8 cellular contexts compared by ENCODE assay signal in the genomic region with DNA sequence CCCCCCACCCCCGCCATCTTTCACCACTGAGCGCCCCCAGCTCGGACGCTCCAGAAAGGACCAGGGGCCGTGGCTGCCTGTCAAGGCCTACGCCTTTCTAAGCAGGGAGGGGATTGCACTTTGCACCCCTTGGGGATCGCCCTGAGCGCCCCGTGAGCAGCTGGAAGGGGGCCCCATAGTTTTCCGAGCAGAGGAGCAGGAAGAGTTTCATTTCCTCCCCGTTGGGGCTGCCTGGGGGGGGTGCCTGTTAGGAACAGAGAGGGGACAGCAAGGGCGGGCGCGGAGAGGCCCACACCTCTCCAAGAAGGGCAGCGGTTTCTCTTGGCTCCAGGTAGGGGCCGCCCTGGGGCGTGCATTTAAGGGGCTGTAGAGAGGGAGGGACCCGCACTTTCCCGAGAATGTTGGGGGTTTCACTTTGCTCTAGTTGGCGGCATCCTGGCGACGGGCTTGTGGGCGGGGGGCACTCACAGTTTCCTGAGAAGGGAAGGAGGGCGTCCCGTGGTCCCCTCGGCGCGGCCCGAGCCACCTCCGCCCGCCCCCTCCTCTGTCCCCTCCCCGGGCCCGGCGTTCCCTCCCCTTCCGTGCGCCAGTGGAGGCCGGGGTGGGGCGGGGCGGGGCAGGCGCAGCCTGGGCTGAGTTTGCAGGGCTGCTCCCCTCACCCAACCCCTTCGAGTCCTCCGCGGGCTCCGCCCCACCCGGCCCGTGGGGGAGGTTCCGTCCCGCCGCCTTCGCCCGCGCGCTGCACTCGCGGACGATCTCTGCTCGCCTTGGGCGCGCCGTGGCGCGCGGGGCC.
DNase-seq lines count a peak whose midpoint lies in the region; ATAC-seq and TF ChIP-seq lines count a peak whose summit lies in the region.

No MANE protein-coding gene starts in this region.

- TF ChIP-seq CTCF in body of pancreas (IDR thresholded peaks at IDR 0.05) = no peak

- H3K27me3 ChIP-seq in SJSA1 (replicated peaks) (no peaks in the 10 kb centered on the region), body of pancreas (no peaks in the 10 kb centered on the region)

- H3K4me3 ChIP-seq in SJSA1 (peak overlapping the region; percentile 61), body of pancreas (peak overlapping the region; percentile 72 to 78)

- peaks cover 7% of the 10 kb centered on the region; the same call in 1 of the 2 replicates for H3K4me1 ChIP-seq in SJSA1 (replicated peaks)
- H3K4me1 ChIP-seq in body of pancreas = peaks cover 17% of the 10 kb centered on the region

- H3K36me3 ChIP-seq in SJSA1 (no peaks in the 10 kb centered on the region), body of pancreas (replicated peaks in 1 of 2; ENCODE audit: insufficient read depth in 1 of 2, low read depth in 2 of 2) (no peaks in the 10 kb centered on the region)

- 0% methylated on average over 6 to 39 of the region's 63 CpGs for WGBS in body of pancreas, 2 donors

- intact Hi-C loops in body of pancreas (cut with DNase I) = no loop called here

- peak; percentile 93 for ATAC-seq in GM18505 (IDR thresholded peaks at IDR 0.05; ENCODE audit: unreplicated experiment)
- ATAC-seq in HG02885 (IDR thresholded peaks at IDR 0.05; ENCODE audit: poor library complexity, unreplicated experiment) = peak; percentile 95
- ATAC-seq in body of pancreas = peak; percentile 98

- H3K27ac ChIP-seq in SJSA1 (peak overlapping the region; percentile 28; the same call in 1 of the 2 replicates), body of pancreas (peak overlapping the region; percentile 62 to 82 (median 74))

- TF ChIP-seq POLR2A in GM18505 (IDR thresholded peaks at IDR 0.05; ENCODE audit: borderline replicate concordance, extremely low read depth, insufficient read depth, insufficient read length) = peak; percentile 56
- TF ChIP-seq POLR2A in body of pancreas (IDR thresholded peaks at IDR 0.05) = peak in 2 of 3 donors; percentile 55 to 64

- H3K9me3 ChIP-seq in SJSA1 (replicated peaks) (no peaks in the 10 kb centered on the region), body of pancreas (no peaks in the 10 kb centered on the region)

- DNase-seq in SJSA1 (ENCODE audit: low read depth in 1 of 2, low spot score in 2 of 2) (peak; percentile 72 to 86), body of pancreas (peak; percentile 86 to 90 (median 88)), iPS-NIHi7 (ENCODE audit: extremely low spot score) (peak; percentile 88), NCI-H1092 treated with DMSO at 0.1 percent for 48 hours (lab: John Stamatoyannopoulos, UW) (no peak)
- peak; percentile 74 to 86 for DNase-seq in stimulated activated CD4-positive, alpha-beta T cell treated with anti-CD3 and anti-CD28 coated beads, Interleukin-15, amount 100 ng/mL, for 1 hour (ENCODE audit: low read depth in 1 of 2, low spot score in 1 of 2)
- no peak for DNase-seq in stimulated activated naive CD4-positive, alpha-beta T cell (lab: John Stamatoyannopoulos, UW)

Comparison
In these comparisons a context has a peak if more than half of its experiments do, and no peak if none do; other contexts are left out.
1. DNase-seq: peak in SJSA1 (2 of 2), body of pancreas (4 of 4), iPS-NIHi7 (single experiment) and stimulated activated CD4-positive, alpha-beta T cell treated with anti-CD3 and anti-CD28 coated beads, Interleukin-15, amount 100 ng/mL, for 1 hour (2 of 2); none in NCI-H1092 treated with DMSO at 0.1 percent for 48 hours (single experiment) and stimulated activated naive CD4-positive, alpha-beta T cell (0 of 6).
2. Peak in every context shown above with its lines, with median percentiles within 50 percentile points of each other: ATAC-seq.